ENCODE assay signal across 15 cellular contexts in the genomic region with DNA sequence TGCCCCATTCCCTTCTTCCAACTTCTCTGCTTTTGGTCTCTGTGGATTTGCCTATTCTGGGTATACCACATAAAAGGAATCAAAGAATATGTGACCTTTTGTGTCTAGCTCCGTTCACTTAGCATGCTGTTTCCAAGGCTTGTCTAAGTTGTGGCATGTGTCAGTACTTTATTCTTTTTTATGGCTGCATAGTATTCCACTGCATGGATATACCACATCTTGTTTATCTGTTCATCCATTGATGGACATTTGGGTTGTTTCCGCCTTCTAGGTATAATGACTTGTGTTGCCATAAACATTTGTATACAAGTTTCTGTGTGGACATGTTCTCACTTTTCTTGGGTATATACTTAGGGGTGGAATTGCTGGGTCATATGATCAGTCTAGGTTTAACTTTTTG.
A peak's percentile ranks its signal among the peaks of the same experiment; 100 is the strongest.
DNase-seq lines count a peak whose midpoint lies in the region; ATAC-seq and TF ChIP-seq lines count a peak whose summit lies in the region.
"Had no signal": no experiment of that assay in that cellular context is flagged by ENCODE, and none has a peak within 500 bp of the region (broad histone marks: within the 10 kb centered on the region; RNA-seq: fewer than 3 reads in every experiment).

No MANE protein-coding gene starts in this region.

- CTCF ChIA-PET in WTC11 (lab: Charles Lee), result no interaction called here

- H3K9ac ChIP-seq in BLaER1 (no peak overlapping the region), endodermal cell (ENCODE audit: extremely low read depth, low read length, poor library complexity, severe bottlenecking) (no peak overlapping the region)
- no peak overlapping the region for H3K9ac ChIP-seq in BLaER1 treated with 17β-estradiol and CSF1 and Interleukin-3, amounts not matched to agents 10 nM and 100 nM

- H4K20me1 ChIP-seq in BLaER1, result no peaks in the 10 kb centered on the region
- H4K20me1 ChIP-seq in BLaER1 treated with 17β-estradiol and CSF1 and Interleukin-3, amounts not matched to agents 10 nM and 100 nM, result no peaks in the 10 kb centered on the region

- H3K36me3 ChIP-seq in BLaER1 (no peaks in the 10 kb centered on the region), endodermal cell (ENCODE audit: control insufficient read depth, insufficient read depth, low read length) (no peaks in the 10 kb centered on the region)
- H3K36me3 ChIP-seq in BLaER1 treated with 17β-estradiol and CSF1 and Interleukin-3, amounts not matched to agents 10 nM and 100 nM, result no peaks in the 10 kb centered on the region
- H3K36me3 ChIP-seq: HAP-1 had no signal

- no peak overlapping the region for H3K27ac Mint-ChIP-seq in WTC11
- no peak overlapping the region for H3K27ac Mint-ChIP-seq in endodermal cell
- H3K27ac Mint-ChIP-seq: B cell; CD4-positive, alpha-beta memory T cell; GM23338 had no signal

- 94 to 100% methylated on average over 2 of the region's 2 CpGs for WGBS in endodermal cell (ENCODE audit: insufficient coverage in 1 of 2, insufficient read length in 1 of 2), 2 experiments

- H3K4me3 ChIP-seq in BLaER1 (no peak overlapping the region), endodermal cell (ENCODE audit: low read length) (peak overlapping the region; percentile 58)
- no peak overlapping the region for H3K4me3 ChIP-seq in BLaER1 treated with 17β-estradiol and CSF1 and Interleukin-3, amounts not matched to agents 10 nM and 100 nM
- H3K4me3 ChIP-seq: GM23338, HAP-1 had no signal

- DNase-seq in WTC11 (ENCODE audit: low spot score), result no peak
- DNase-seq in endodermal cell, result no peak
- DNase-seq in stimulated activated CD4-positive, alpha-beta T cell treated with anti-CD3 and anti-CD28 coated beads, Interleukin-1b, Interleukin-23, amount 100 ng/mL, for 48 hours, result no peak
- no peak for DNase-seq in NCI-H446 treated with DMSO at 0.1 percent for 48 hours (lab: John Stamatoyannopoulos, UW)
- DNase-seq: C1 segment of cervical spinal cord; Calu3; CD4-positive, alpha-beta memory T cell; COR-L47; DMS53 had no signal

- POLR2A ChIA-PET in WTC11 (lab: Charles Lee), result no interaction called here

- H3K36me3 Mint-ChIP-seq in WTC11, result peaks cover 12% of the 10 kb centered on the region
- H3K36me3 Mint-ChIP-seq in endodermal cell (ENCODE audit: low read depth), result peaks cover 3% of the 10 kb centered on the region
- H3K36me3 Mint-ChIP-seq: CD4-positive, alpha-beta memory T cell had no signal

- H3K4me1 Mint-ChIP-seq in WTC11, result peaks cover 59% of the 10 kb centered on the region
- H3K4me1 Mint-ChIP-seq in endodermal cell, result peaks cover 18% of the 10 kb centered on the region

- no peak for TF ChIP-seq CTCF in WTC11 (IDR thresholded peaks at IDR 0.05)
- no peak for TF ChIP-seq CTCF in endodermal cell (conservative IDR thresholded peaks at IDR 0.05)

- H3K9me3 Mint-ChIP-seq in WTC11 (peaks cover 12% of the 10 kb centered on the region), endodermal cell (peaks cover 12% of the 10 kb centered on the region)

- no peaks in the 10 kb centered on the region for H3K27me3 Mint-ChIP-seq in WTC11 (ENCODE audit: low read depth)
- peaks cover 2% of the 10 kb centered on the region for H3K27me3 Mint-ChIP-seq in endodermal cell (ENCODE audit: insufficient read depth)
- H3K27me3 Mint-ChIP-seq: B cell; CD4-positive, alpha-beta memory T cell had no signal

- H3K4me2 ChIP-seq in BLaER1, result peak overlapping the region; percentile 83
- peak overlapping the region in 8 of 11 experiments; percentile 59 to 92 (median 79); a peak in 10 of 22 replicates for H3K4me2 ChIP-seq in BLaER1 treated with 17β-estradiol and CSF1 and Interleukin-3, amounts not matched to agents 10 nM and 100 nM

- H3K4me3 Mint-ChIP-seq in WTC11, result no peak overlapping the region
- H3K4me3 Mint-ChIP-seq in endodermal cell, result no peak overlapping the region
- H3K4me3 Mint-ChIP-seq: B cell; CD4-positive, alpha-beta memory T cell; GM23338 had no signal

- H3K27me3 ChIP-seq in BLaER1 (no peaks in the 10 kb centered on the region), endodermal cell (ENCODE audit: control insufficient read depth, insufficient read depth, low read length, poor library complexity, severe bottlenecking) (no peaks in the 10 kb centered on the region)
- H3K27me3 ChIP-seq in BLaER1 treated with 17β-estradiol and CSF1 and Interleukin-3, amounts not matched to agents 10 nM and 100 nM, result no peaks in the 10 kb centered on the region

- H3K4me1 ChIP-seq in BLaER1 (peaks cover 98% of the 10 kb centered on the region), endodermal cell (ENCODE audit: control insufficient read depth, insufficient read depth, low read length) (no peaks in the 10 kb centered on the region)
- peaks cover 49 to 90% (median 78%) of the 10 kb centered on the region in 10 experiments for H3K4me1 ChIP-seq in BLaER1 treated with 17β-estradiol and CSF1 and Interleukin-3, amounts not matched to agents 10 nM and 100 nM
- H3K4me1 ChIP-seq: HAP-1 had no signal

- H3K9me3 ChIP-seq in BLaER1, result peaks cover 13% of the 10 kb centered on the region
- H3K9me3 ChIP-seq in BLaER1 treated with 17β-estradiol and CSF1 and Interleukin-3, amounts not matched to agents 10 nM and 100 nM (replicated peaks in 1 of 11), result peaks cover 10 to 22% (median 11%) of the 10 kb centered on the region in 11 experiments; a peak in 21 of 22 replicates
- peaks cover 12% of the 10 kb centered on the region for H3K9me3 ChIP-seq in endodermal cell (ENCODE audit: control insufficient read depth, low read length)
- H3K9me3 ChIP-seq: HAP-1 had no signal

- no peak overlapping the region for H3K27ac ChIP-seq in BLaER1
- H3K27ac ChIP-seq in BLaER1 treated with 17β-estradiol and CSF1 and Interleukin-3, amounts not matched to agents 10 nM and 100 nM, result peak overlapping the region in 2 of 11 experiments; percentile 75 to 77; a peak in 3 of 22 replicates
- H3K27ac ChIP-seq in endodermal cell (ENCODE audit: low read depth, low read length), result no peak overlapping the region

- ATAC-seq in WTC11 (no peak), GM18873 (IDR thresholded peaks at IDR 0.05; ENCODE audit: low FRiP score, unreplicated experiment) (no peak)
- ATAC-seq: GM23338 had no signal

TF ChIP-seq in WTC11, 78 proteins besides CTCF, POLR2A, EP300 and RAD21:
- no peak for TF ChIP-seq FOXK1 (CRISPR knock-in tag; IDR thresholded peaks at IDR 0.05)
- TF ChIP-seq GTF2I (CRISPR knock-in tag; conservative IDR thresholded peaks at IDR 0.05), result peak; percentile 59; the same call in 1 of the 2 replicates
